8 cellular contexts compared by ENCODE assay signal in genomic region chr4:64584981-64585557, GRCh38.
DNase-seq lines count a peak whose midpoint lies in the region; ATAC-seq, FAIRE-seq and TF ChIP-seq lines count a peak whose summit lies in the region.

No MANE protein-coding gene starts in this region.

- H2AFZ ChIP-seq in smooth muscle cell (ENCODE audit: low read depth): no peak overlapping the region

- H3K4me3 ChIP-seq in smooth muscle cell: no peak overlapping the region

- H3K9ac ChIP-seq in smooth muscle cell (ENCODE audit: low read depth): no peak overlapping the region

- H3K27ac ChIP-seq in RWPE1 (no peak overlapping the region), smooth muscle cell (ENCODE audit: low read depth) (no peak overlapping the region)

- H3K4me1 ChIP-seq in smooth muscle cell (ENCODE audit: low read depth): peaks cover 14% of the 10 kb centered on the region

- H3F3A ChIP-seq in smooth muscle cell (ENCODE audit: low read depth): no peaks in the 10 kb centered on the region

- POLR2A ChIA-PET in RWPE1 (lab: Yijun Ruan, JAX; ENCODE audit: low non-redundant PET): no interaction called here

- FAIRE-seq in G401.6 (lab: Jason Lieb, UNC): peak; percentile 99

- WGBS in smooth muscle cell (ENCODE audit: low lambda C conversion rate): 26% methylated on average over 6 of the region's 6 CpGs

- TF ChIP-seq CTCF in RWPE1 (conservative IDR thresholded peaks at IDR 0.05; ENCODE audit: low read depth) (peak; percentile 60; the same call in 1 of the 2 replicates), smooth muscle cell (IDR thresholded peaks at IDR 0.05; ENCODE audit: borderline replicate concordance, insufficient read depth, poor library complexity, severe bottlenecking) (peak; percentile 79)

- H3K9me3 ChIP-seq in smooth muscle cell (replicated peaks; ENCODE audit: low read depth): no peaks in the 10 kb centered on the region

- ATAC-seq in GM19023 (IDR thresholded peaks at IDR 0.05; ENCODE audit: unreplicated experiment): no peak

- CTCF ChIA-PET in RWPE1 (lab: Yijun Ruan, JAX): interaction anchor here (0.6 kb wide), 1 partner anchor 22 kb away, joined by 3 read pairs; no protein-coding TSS in a partner anchor

- in situ Hi-C loops in ACHN (cut with HindIII; ENCODE audit: low pct_ligation_motif_present, low pct_unique_long_range_greater_than_20kb, low sequenced_read_pairs): no loop called here

- H3K36me3 ChIP-seq in smooth muscle cell (ENCODE audit: low read depth): no peaks in the 10 kb centered on the region

- DNase-seq in ACHN: peak; percentile 50
- DNase-seq in HuH-7 (ENCODE audit: low spot score): peak; percentile 2
- DNase-seq in RWPE1 (ENCODE audit: low spot score): peak; percentile 7
- DNase-seq in fibroblast of peridontal ligament (ENCODE audit: extremely low read depth): peak; percentile 3
- no peak for DNase-seq in smooth muscle cell (lab: John Stamatoyannopoulos, UW; ENCODE audit: unreplicated experiment)
- DNase-seq in stimulated activated CD4-positive, alpha-beta T cell treated with anti-CD3 and anti-CD28 coated beads, Interleukin-12 subunit alpha, Interleukin-12 subunit beta, amount 100 ng/mL, for 4 hours: no peak

- no peaks in the 10 kb centered on the region for H4K20me1 ChIP-seq in smooth muscle cell (ENCODE audit: low read depth)

- H3K79me2 ChIP-seq in smooth muscle cell (ENCODE audit: low read depth): no peaks in the 10 kb centered on the region

- H3K4me2 ChIP-seq in smooth muscle cell: no peak overlapping the region

- H3K27me3 ChIP-seq in smooth muscle cell (ENCODE audit: low read depth): no peaks in the 10 kb centered on the region

Comparison
In these comparisons a context has a peak if more than half of its experiments do, and no peak if none do; other contexts are left out.
1. DNase-seq: peak in ACHN (single experiment), HuH-7 (single experiment), RWPE1 (single experiment) and fibroblast of peridontal ligament (single experiment); none in smooth muscle cell (single experiment) and stimulated activated CD4-positive, alpha-beta T cell treated with anti-CD3 and anti-CD28 coated beads, Interleukin-12 subunit alpha, Interleukin-12 subunit beta, amount 100 ng/mL, for 4 hours (single experiment).